1 cellular context compared by ENCODE assay signal in genomic region chr2:190880374-190881073, GRCh38.
TF ChIP-seq lines count a peak whose summit lies in the region.

GLS (plus strand) TSS chr2:190880821; CDS start chr2:190881085, 264 bp downstream.

TF ChIP-seq in HepG2, 621 proteins besides CTCF, POLR2A, EP300 and RAD21 (continued from another document and continues in another):
- TF ChIP-seq, protein P1, sequence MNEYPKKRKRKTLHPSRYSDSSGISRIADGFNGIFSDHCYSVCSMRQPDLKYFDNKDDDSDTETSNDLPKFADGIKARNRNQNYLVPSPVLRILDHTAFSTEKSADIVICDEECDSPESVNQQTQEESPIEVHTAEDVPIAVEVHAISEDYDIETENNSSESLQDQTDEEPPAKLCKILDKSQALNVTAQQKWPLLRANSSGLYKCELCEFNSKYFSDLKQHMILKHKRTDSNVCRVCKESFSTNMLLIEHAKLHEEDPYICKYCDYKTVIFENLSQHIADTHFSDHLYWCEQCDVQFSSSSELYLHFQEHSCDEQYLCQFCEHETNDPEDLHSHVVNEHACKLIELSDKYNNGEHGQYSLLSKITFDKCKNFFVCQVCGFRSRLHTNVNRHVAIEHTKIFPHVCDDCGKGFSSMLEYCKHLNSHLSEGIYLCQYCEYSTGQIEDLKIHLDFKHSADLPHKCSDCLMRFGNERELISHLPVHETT (CRISPR knock-in tag; conservative IDR thresholded peaks at IDR 0.05) = 0 out of 2 replicates have a peak, but pooled peaks have one; percentile 27
- TF ChIP-seq, protein P2, sequence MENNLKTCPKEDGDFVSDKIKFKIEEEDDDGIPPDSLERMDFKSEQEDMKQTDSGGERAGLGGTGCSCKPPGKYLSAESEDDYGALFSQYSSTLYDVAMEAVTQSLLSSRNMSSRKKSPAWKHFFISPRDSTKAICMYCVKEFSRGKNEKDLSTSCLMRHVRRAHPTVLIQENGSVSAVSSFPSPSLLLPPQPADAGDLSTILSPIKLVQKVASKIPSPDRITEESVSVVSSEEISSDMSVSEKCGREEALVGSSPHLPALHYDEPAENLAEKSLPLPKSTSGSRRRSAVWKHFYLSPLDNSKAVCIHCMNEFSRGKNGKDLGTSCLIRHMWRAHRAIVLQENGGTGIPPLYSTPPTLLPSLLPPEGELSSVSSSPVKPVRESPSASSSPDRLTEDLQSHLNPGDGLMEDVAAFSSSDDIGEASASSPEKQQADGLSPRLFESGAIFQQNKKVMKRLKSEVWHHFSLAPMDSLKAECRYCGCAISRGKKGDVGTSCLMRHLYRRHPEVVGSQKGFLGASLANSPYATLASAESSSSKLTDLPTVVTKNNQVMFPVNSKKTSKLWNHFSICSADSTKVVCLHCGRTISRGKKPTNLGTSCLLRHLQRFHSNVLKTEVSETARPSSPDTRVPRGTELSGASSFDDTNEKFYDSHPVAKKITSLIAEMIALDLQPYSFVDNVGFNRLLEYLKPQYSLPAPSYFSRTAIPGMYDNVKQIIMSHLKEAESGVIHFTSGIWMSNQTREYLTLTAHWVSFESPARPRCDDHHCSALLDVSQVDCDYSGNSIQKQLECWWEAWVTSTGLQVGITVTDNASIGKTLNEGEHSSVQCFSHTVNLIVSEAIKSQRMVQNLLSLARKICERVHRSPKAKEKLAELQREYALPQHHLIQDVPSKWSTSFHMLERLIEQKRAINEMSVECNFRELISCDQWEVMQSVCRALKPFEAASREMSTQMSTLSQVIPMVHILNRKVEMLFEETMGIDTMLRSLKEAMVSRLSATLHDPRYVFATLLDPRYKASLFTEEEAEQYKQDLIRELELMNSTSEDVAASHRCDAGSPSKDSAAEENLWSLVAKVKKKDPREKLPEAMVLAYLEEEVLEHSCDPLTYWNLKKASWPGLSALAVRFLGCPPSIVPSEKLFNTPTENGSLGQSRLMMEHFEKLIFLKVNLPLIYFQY (CRISPR knock-in tag; IDR thresholded peaks at IDR 0.05; ENCODE audit: borderline replicate concordance) = peak; percentile 52; the same call in 1 of the 2 replicates
- peak; percentile 40 for TF ChIP-seq SP4 (CRISPR knock-in tag; IDR thresholded peaks at IDR 0.05)
- TF ChIP-seq, protein P3, sequence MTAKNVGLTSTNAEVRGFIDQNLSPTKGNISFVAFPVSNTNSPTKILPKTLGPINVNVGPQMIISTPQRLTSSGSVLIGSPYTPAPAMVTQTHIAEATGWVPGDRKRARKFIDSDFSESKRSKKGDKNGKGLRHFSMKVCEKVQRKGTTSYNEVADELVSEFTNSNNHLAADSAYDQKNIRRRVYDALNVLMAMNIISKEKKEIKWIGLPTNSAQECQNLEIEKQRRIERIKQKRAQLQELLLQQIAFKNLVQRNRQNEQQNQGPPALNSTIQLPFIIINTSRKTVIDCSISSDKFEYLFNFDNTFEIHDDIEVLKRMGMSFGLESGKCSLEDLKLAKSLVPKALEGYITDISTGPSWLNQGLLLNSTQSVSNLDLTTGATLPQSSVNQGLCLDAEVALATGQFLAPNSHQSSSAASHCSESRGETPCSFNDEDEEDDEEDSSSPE (CRISPR knock-in tag; IDR thresholded peaks at IDR 0.05) = peak; percentile 39; the same call in 1 of the 2 replicates
- TF ChIP-seq TAF1 (CRISPR knock-in tag; IDR thresholded peaks at IDR 0.05) = peak; percentile 98
- TF ChIP-seq HMG20A (CRISPR knock-in tag; IDR thresholded peaks at IDR 0.05; ENCODE audit: borderline replicate concordance) = no peak
- TF ChIP-seq ZSCAN25 (CRISPR knock-in tag; IDR thresholded peaks at IDR 0.05) = peak; percentile 94
- TF ChIP-seq IRF2 (CRISPR knock-in tag; IDR thresholded peaks at IDR 0.05) = peak; percentile 61
- TF ChIP-seq TEAD2 (CRISPR knock-in tag; IDR thresholded peaks at IDR 0.05) = peak; percentile 60; the same call in 1 of the 2 replicates
- peak; percentile 70; the same call in 1 of the 2 replicates for TF ChIP-seq ZNF773 (CRISPR knock-in tag; IDR thresholded peaks at IDR 0.05; ENCODE audit: borderline replicate concordance)
- TF ChIP-seq, protein P4, sequence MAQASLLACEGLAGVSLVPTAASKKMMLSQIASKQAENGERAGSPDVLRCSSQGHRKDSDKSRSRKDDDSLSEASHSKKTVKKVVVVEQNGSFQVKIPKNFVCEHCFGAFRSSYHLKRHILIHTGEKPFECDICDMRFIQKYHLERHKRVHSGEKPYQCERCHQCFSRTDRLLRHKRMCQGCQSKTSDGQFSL (CRISPR knock-in tag; IDR thresholded peaks at IDR 0.05) = peak; percentile 27; the same call in 1 of the 2 replicates
- TF ChIP-seq HNRNPL (IDR thresholded peaks at IDR 0.05; ENCODE audit: low read depth, low read length) = peak; percentile 23; the same call in 1 of the 2 replicates
- no peak for TF ChIP-seq HMGA1 (CRISPR knock-in tag; conservative IDR thresholded peaks at IDR 0.05)
- TF ChIP-seq ATF3 (CRISPR knock-in tag; IDR thresholded peaks at IDR 0.05) = peak; percentile 62
- TF ChIP-seq RORA (CRISPR knock-in tag; IDR thresholded peaks at IDR 0.05) = no peak
- peak; percentile 86; the same call in 1 of the 2 replicates for TF ChIP-seq ZFP82 (CRISPR knock-in tag; IDR thresholded peaks at IDR 0.05; ENCODE audit: borderline replicate concordance)
- no peak for TF ChIP-seq ZNF407 (CRISPR knock-in tag; IDR thresholded peaks at IDR 0.05; ENCODE audit: not compliant biosample characterization)
- TF ChIP-seq, protein P5, sequence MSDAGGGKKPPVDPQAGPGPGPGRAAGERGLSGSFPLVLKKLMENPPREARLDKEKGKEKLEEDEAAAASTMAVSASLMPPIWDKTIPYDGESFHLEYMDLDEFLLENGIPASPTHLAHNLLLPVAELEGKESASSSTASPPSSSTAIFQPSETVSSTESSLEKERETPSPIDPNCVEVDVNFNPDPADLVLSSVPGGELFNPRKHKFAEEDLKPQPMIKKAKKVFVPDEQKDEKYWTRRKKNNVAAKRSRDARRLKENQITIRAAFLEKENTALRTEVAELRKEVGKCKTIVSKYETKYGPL (CRISPR knock-in tag; IDR thresholded peaks at IDR 0.05) = 0 out of 2 replicates have a peak, but pooled peaks have one; percentile 39
- TF ChIP-seq, protein P6, sequence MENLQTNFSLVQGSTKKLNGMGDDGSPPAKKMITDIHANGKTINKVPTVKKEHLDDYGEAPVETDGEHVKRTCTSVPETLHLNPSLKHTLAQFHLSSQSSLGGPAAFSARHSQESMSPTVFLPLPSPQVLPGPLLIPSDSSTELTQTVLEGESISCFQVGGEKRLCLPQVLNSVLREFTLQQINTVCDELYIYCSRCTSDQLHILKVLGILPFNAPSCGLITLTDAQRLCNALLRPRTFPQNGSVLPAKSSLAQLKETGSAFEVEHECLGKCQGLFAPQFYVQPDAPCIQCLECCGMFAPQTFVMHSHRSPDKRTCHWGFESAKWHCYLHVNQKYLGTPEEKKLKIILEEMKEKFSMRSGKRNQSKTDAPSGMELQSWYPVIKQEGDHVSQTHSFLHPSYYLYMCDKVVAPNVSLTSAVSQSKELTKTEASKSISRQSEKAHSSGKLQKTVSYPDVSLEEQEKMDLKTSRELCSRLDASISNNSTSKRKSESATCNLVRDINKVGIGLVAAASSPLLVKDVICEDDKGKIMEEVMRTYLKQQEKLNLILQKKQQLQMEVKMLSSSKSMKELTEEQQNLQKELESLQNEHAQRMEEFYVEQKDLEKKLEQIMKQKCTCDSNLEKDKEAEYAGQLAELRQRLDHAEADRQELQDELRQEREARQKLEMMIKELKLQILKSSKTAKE (CRISPR knock-in tag; IDR thresholded peaks at IDR 0.05; ENCODE audit: borderline replicate concordance) = no peak
- TF ChIP-seq ELK4 (CRISPR knock-in tag; IDR thresholded peaks at IDR 0.05; ENCODE audit: borderline replicate concordance) = no peak
- TF ChIP-seq, protein P7, sequence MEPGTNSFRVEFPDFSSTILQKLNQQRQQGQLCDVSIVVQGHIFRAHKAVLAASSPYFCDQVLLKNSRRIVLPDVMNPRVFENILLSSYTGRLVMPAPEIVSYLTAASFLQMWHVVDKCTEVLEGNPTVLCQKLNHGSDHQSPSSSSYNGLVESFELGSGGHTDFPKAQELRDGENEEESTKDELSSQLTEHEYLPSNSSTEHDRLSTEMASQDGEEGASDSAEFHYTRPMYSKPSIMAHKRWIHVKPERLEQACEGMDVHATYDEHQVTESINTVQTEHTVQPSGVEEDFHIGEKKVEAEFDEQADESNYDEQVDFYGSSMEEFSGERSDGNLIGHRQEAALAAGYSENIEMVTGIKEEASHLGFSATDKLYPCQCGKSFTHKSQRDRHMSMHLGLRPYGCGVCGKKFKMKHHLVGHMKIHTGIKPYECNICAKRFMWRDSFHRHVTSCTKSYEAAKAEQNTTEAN (CRISPR knock-in tag; conservative IDR thresholded peaks at IDR 0.05) = peak; percentile 61; the same call in 1 of the 2 replicates
- peak; percentile 51 for TF ChIP-seq ZNF205 (CRISPR knock-in tag; IDR thresholded peaks at IDR 0.05)
- TF ChIP-seq PATZ1 (CRISPR knock-in tag; IDR thresholded peaks at IDR 0.05) = 0 out of 2 replicates have a peak, but pooled peaks have one; percentile 23
- TF ChIP-seq ZNF543 (CRISPR knock-in tag; IDR thresholded peaks at IDR 0.05) = peak; percentile 58; the same call in 1 of the 2 replicates
- peak; percentile 82 for TF ChIP-seq ZNF724P (CRISPR knock-in tag; IDR thresholded peaks at IDR 0.05; ENCODE audit: borderline replicate concordance)
- TF ChIP-seq RBAK (CRISPR knock-in tag; IDR thresholded peaks at IDR 0.05) = 0 out of 2 replicates have a peak, but pooled peaks have one; percentile 50
- no peak; the same call in 1 of the 2 replicates for TF ChIP-seq NFE2L2 (IDR thresholded peaks at IDR 0.05; ENCODE audit: low read length)
